In the genomic region with DNA sequence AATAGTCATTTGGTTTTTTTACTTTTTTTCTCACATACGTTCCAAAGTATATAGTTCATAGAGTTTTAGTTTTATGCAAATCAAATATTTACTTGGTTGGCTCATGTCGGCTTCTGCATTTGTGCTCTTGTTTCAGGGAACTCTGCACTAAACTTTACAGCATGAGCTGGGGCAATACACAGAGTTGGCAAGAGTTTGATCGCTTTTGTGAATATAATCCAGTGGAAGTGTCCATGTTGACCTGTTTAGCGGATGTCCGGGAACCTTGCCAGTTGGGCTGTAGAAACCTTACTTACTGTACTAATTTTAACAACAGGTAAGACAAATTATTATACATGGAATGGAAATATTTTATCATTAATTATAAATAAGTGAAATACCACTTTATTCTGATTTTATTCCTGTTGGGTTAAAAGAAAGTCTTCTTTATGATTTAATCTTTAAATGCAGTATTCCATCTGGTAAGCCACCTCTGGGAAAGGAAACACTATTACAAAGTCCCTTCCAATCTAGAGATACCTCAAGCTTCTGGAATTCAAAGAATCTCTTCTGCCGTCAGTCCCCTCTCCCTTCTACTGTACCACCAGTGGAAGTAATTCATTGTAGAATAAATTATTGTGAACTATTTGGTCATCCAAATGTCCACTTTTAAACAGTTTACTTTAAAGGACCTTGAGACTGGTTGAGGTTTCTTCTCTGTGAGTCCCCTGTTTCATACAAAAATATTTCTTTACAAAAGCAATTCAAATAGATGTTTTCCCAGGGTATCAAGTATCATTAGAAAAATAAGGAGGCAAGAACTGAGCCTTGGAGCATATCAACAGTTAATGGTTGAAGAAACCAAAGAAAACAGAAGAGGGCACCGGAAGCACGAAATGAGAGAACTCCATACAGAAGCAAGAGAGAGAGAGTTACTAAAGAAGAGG, we compare ENCODE assay signal across 9 cellular contexts. TPM values are rescaled to one million over a fixed set of nuclear protein-coding genes. Genes with fewer than 3 reads are reported as not detected.
A peak's percentile ranks its signal among the peaks of the same experiment; 100 is the strongest.
DNase-seq lines count a peak whose midpoint lies in the region; ATAC-seq and TF ChIP-seq lines count a peak whose summit lies in the region.
"Had no signal": no experiment of that assay in that cellular context is flagged by ENCODE, and none has a peak within 500 bp of the region (broad histone marks: within the 10 kb centered on the region; RNA-seq: fewer than 3 reads in every experiment).

No MANE protein-coding gene starts in this region.

- peaks cover 3% of the 10 kb centered on the region for H3K4me1 ChIP-seq in CD4-positive, CD25-positive, alpha-beta regulatory T cell (ENCODE audit: control insufficient read depth, insufficient read depth, low read length, poor library complexity, severe bottlenecking)

- no peaks in the 10 kb centered on the region for H3K9me3 ChIP-seq in CD4-positive, CD25-positive, alpha-beta regulatory T cell (ENCODE audit: control insufficient read depth in 2 of 2, low read length in 2 of 2)
- H3K9me3 ChIP-seq: gastroesophageal sphincter had no signal

- peak overlapping the region; percentile 60 to 97 (median 74) for H3K27ac Mint-ChIP-seq in CD4-positive, CD25-positive, alpha-beta regulatory T cell

- H3K36me3 Mint-ChIP-seq in CD4-positive, CD25-positive, alpha-beta regulatory T cell = peaks cover 18% of the 10 kb centered on the region

- H3K4me3 ChIP-seq in CD4-positive, CD25-positive, alpha-beta regulatory T cell (ENCODE audit: low read depth, low read length) = no peak overlapping the region
- H3K4me3 ChIP-seq: gastroesophageal sphincter had no signal

- no peaks in the 10 kb centered on the region for H3K36me3 ChIP-seq in CD4-positive, CD25-positive, alpha-beta regulatory T cell (ENCODE audit: control insufficient read depth, insufficient read depth, low read length)

- peak; percentile 35; the same call in 1 of the 2 replicates for TF ChIP-seq CTCF in LNCAP (IDR thresholded peaks at IDR 0.05)

- peaks cover 7 to 16% (median 12%) of the 10 kb centered on the region in 4 donors for H3K4me1 Mint-ChIP-seq in CD4-positive, CD25-positive, alpha-beta regulatory T cell

- no peak overlapping the region for H3K27ac ChIP-seq in CD4-positive, CD25-positive, alpha-beta regulatory T cell (ENCODE audit: insufficient read depth, low read length, poor library complexity, severe bottlenecking)
- H3K27ac ChIP-seq: gastroesophageal sphincter had no signal

- H3K27me3 Mint-ChIP-seq in CD4-positive, CD25-positive, alpha-beta regulatory T cell = no peaks in the 10 kb centered on the region

- H3K4me3 Mint-ChIP-seq in CD4-positive, CD25-positive, alpha-beta regulatory T cell = peak overlapping the region in 2 of 4 donors; percentile 35 to 39

- no peak for TF ChIP-seq POLR2A in GM18505 (IDR thresholded peaks at IDR 0.05; ENCODE audit: borderline replicate concordance, extremely low read depth, insufficient read depth, insufficient read length)

- no peak for DNase-seq in CD4-positive, CD25-positive, alpha-beta regulatory T cell
- DNase-seq in cerebellum (ENCODE audit: low spot score) (peak; percentile 8), myocyte (ENCODE audit: low read depth) (peak; percentile 63), NCI-H128 (lab: John Stamatoyannopoulos, UW; ENCODE audit: unreplicated experiment) (no peak), NCI-H1417 treated with DMSO at 0.1 percent for 48 hours (lab: John Stamatoyannopoulos, UW) (no peak), NCI-H187 treated with DMSO at 0.1 percent for 48 hours (lab: John Stamatoyannopoulos, UW) (no peak)

- ATAC-seq in CD4-positive, CD25-positive, alpha-beta regulatory T cell (ENCODE audit: low read depth in 2 of 2) = no peak
- no peak for ATAC-seq in GM18505 (IDR thresholded peaks at IDR 0.05; ENCODE audit: unreplicated experiment)
- ATAC-seq: gastroesophageal sphincter had no signal

- H3K9me3 Mint-ChIP-seq in CD4-positive, CD25-positive, alpha-beta regulatory T cell = no peaks in the 10 kb centered on the region

- no peaks in the 10 kb centered on the region for H3K27me3 ChIP-seq in CD4-positive, CD25-positive, alpha-beta regulatory T cell (ENCODE audit: control insufficient read depth, insufficient read depth, low read length)
- H3K27me3 ChIP-seq: gastroesophageal sphincter had no signal

RNA-seq across cellular contexts. Expression of gene GLIPR2, which starts 45.2 kb away (rescaled TPM):
- 55.7 TPM for total RNA-seq in CD4-positive, CD25-positive, alpha-beta regulatory T cell
- polyA plus RNA-seq in CD4-positive, CD25-positive, alpha-beta regulatory T cell = 100 to 1,000 TPM; 106 to 175 (median 139) TPM
- total RNA-seq in cerebellum = 13.0 TPM
- total RNA-seq in myocyte = 24.2 and 26.7 TPM in 2 replicates
- polyA plus RNA-seq in myocyte (2012) = 67.3 TPM

RNA-seq across cellular contexts. Expression of gene RECK, which starts 54.6 kb away (rescaled TPM):
- 6.5 TPM for total RNA-seq in CD4-positive, CD25-positive, alpha-beta regulatory T cell
- 10 to 100 TPM in 2 of 4 donors, 1 to 10 TPM in 2; 5.5 to 12.6 (median 8.7) TPM for polyA plus RNA-seq in CD4-positive, CD25-positive, alpha-beta regulatory T cell
- total RNA-seq in cerebellum (12.5 TPM), myocyte (9.8 and 11.1 TPM in 2 replicates)
- 16.2 TPM for polyA plus RNA-seq in myocyte (2012)

Comparison
In these comparisons a context has a peak if more than half of its experiments do, and no peak if none do; other contexts are left out.
1. DNase-seq: peak in cerebellum (single experiment) and myocyte (single experiment); none in CD4-positive, CD25-positive, alpha-beta regulatory T cell (0 of 3), NCI-H128 (single experiment), NCI-H1417 treated with DMSO at 0.1 percent for 48 hours (single experiment) and NCI-H187 treated with DMSO at 0.1 percent for 48 hours (single experiment).